ENCODE assay signal across 15 cellular contexts in the genomic region with DNA sequence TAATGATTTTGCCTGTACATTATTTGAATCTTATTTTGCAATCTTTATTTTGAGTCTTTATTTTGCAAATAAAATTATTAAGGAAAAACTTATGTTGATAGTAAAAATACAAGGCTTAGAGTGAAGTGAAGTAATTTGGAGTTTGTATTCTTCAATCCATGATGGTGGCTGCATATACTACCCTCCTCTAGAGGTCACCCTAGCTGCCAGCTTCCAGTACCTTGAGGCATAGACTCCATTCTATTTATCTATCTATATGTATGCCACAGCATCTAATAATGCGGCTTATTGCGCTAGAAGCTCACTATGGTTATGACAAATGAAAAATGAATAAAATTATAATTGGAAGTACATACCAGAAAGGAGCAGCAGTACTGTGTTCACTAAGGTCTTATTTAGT. TPM values are rescaled to one million over a fixed set of nuclear protein-coding genes. Genes with fewer than 3 reads are reported as not detected.
"Had no signal": no experiment of that assay in that cellular context is flagged by ENCODE, and none has a peak within 500 bp of the region (broad histone marks: within the 10 kb centered on the region; RNA-seq: fewer than 3 reads in every experiment).

No MANE protein-coding gene starts in this region.

- H3K27ac ChIP-seq: ascending aorta, gastrocnemius medialis, psoas muscle had no signal

- DNase-seq: activated CD4-positive, alpha-beta T cell treated with anti-CD3 and anti-CD28 coated beads for 48 hours; activated naive CD4-positive, alpha-beta T cell treated with Interleukin-2 at 50 U/mL for 16 hours; activated naive CD8-positive, alpha-beta T cell treated with anti-CD3 and anti-CD28 coated beads, Interleukin-2, amount 50 U/mL, for 24 hours; gastrocnemius medialis; kidney glomerular epithelial cell; psoas muscle; stimulated activated CD4-positive, alpha-beta T cell treated with anti-CD3 and anti-CD28 coated beads, Interleukin-2, amount 100 ng/mL, for 24 hours; stimulated activated naive B cell treated with anti-CD40 and anti-IgM and Interleukin-4, amounts not matched to agents 10 μg/mL and 1 μg/mL and 100 μg/mL, for 72 hours; substantia nigra; T1000 had no signal

- H3K36me3 ChIP-seq: ascending aorta, cardiac muscle cell, gastrocnemius medialis had no signal

- H3K4me1 ChIP-seq: ascending aorta, gastrocnemius medialis, psoas muscle had no signal

- ATAC-seq: activated naive CD8-positive, alpha-beta T cell treated with anti-CD3 and anti-CD28 coated beads, Interleukin-2, amount 50 U/mL, for 24 hours; gastrocnemius medialis; psoas muscle; sciatic nerve; stimulated activated naive B cell treated with anti-CD40 and anti-IgM and Interleukin-4, amounts not matched to agents 10 μg/mL and 1 μg/mL and 100 μg/mL, for 72 hours had no signal

- FAIRE-seq: colon had no signal

- H3K9me3 ChIP-seq: ascending aorta, gastrocnemius medialis, psoas muscle had no signal

- H3K27me3 ChIP-seq: ascending aorta, cardiac muscle cell, gastrocnemius medialis had no signal

- H3K4me3 ChIP-seq: ascending aorta, cardiac muscle cell, gastrocnemius medialis, psoas muscle had no signal

RNA-seq across cellular contexts. Expression of a gene that starts 20.3 kb away (rescaled TPM):
- polyA plus RNA-seq: neural cell had no signal
